Comparison of ENCODE assay signal across 27 cellular contexts in the genomic region with DNA sequence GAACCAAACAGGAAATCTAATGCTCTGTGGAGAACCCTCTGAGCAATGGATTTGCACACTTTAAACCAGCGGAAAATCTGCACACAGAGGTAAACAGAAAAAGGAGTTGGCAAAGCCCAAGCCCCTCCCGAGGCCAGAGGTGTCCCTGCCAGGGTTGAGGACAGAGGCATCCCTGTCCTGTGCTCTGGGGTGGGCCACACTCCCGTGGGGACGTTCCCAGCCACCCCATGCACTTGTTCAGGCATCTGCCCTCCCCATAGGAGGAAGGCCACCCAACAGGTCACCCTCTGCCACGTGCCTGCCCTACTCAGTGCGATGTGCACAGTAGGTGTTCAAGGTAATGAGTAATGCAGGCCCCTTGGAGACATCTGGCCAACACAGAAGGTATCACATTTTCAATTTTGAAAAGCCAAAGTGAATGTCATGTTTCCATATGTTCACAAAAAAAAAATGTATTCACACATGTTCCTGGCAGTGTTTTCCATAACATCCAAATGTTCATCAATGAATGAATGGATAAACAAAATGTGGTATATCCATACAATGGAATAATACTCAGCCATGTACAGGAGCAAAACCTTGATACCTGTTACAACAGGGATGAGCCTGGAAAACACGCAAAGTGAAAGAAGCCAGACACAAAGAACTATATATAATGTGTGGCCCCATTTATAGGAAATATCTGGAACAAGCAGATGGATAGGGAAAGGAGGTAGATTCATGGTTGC.
"Had no signal": no experiment of that assay in that cellular context is flagged by ENCODE, and none has a peak within 500 bp of the region (broad histone marks: within the 10 kb centered on the region; RNA-seq: fewer than 3 reads in every experiment).

No MANE protein-coding gene starts in this region.

- H3K9me3 ChIP-seq: body of pancreas, colonic mucosa had no signal

- H3K27ac ChIP-seq: body of pancreas, colonic mucosa had no signal

- H3K27me3 Mint-ChIP-seq: activated CD4-positive, alpha-beta memory T cell treated with anti-CD3 and anti-CD28 coated beads, Interleukin-2, amount 10 ng/mL, durations not matched to agents 7 days and 5 days had no signal

- ATAC-seq: activated T-cell treated with anti-CD3 and anti-CD28 coated beads, Interleukin-2, amount 50 U/mL, for 72 hours; body of pancreas; esophagus mucosa had no signal

- H3K36me3 Mint-ChIP-seq: activated naive CD8-positive, alpha-beta T cell had no signal

- DNase-seq: activated CD4-positive, alpha-beta memory T cell treated with anti-CD3 and anti-CD28 coated beads, Interleukin-2, amount 10 ng/mL, durations not matched to agents 7 days and 5 days; activated CD4-positive, alpha-beta T cell treated with anti-CD3 and anti-CD28 coated beads for 1 hour; activated CD4-positive, alpha-beta T cell treated with anti-CD3 and anti-CD28 coated beads for 4 hours; activated CD4-positive, alpha-beta T cell treated with anti-CD3 and anti-CD28 coated beads, Interleukin-2, amount 10 ng/mL, durations not matched to agents 7 days and 5 days; activated CD4-positive, alpha-beta T cell treated with anti-CD3 and anti-CD28 coated beads, Interleukin-2, amount 50 U/mL, for 4 hours; activated CD4-positive, CD25-positive, alpha-beta regulatory T cell; activated CD8-positive, alpha-beta memory T cell treated with anti-CD3 and anti-CD28 coated beads, Interleukin-2, amount 50 U/mL, for 48 hours; activated effector memory CD4-positive, alpha-beta T cell treated with Interleukin-2 at 50 U/mL for 16 hours; activated gamma-delta T cell treated with Interleukin-2 at 50 U/mL for 16 hours; activated naive CD4-positive, alpha-beta T cell treated with anti-CD3 and anti-CD28 coated beads, Interleukin-2, amount 50 U/mL, for 16 hours; activated naive CD4-positive, alpha-beta T cell treated with Interleukin-2 at 50 U/mL for 16 hours; activated T-cell treated with anti-CD3 and anti-CD28 coated beads for 4 hours; activated T-cell treated with anti-CD3 and anti-CD28 coated beads, Interleukin-2, amount 50 U/mL, for 24 hours; activated T-cell treated with anti-CD3 and anti-CD28 coated beads, Interleukin-2, amount 50 U/mL, for 72 hours; amniotic stem cell; anterior cingulate cortex; body of pancreas; central memory CD4-positive, alpha-beta T cell; cerebellar nuclear complex; colonic mucosa; effector CD8-positive, alpha-beta T cell; foreskin fibroblast; T-helper 2 cell had no signal

- H3K27ac Mint-ChIP-seq: activated CD4-positive, alpha-beta memory T cell treated with anti-CD3 and anti-CD28 coated beads, Interleukin-2, amount 10 ng/mL, durations not matched to agents 7 days and 5 days; activated CD4-positive, alpha-beta T cell treated with anti-CD3 and anti-CD28 coated beads, Interleukin-2, amount 10 ng/mL, durations not matched to agents 7 days and 5 days; activated naive CD8-positive, alpha-beta T cell; activated T-cell treated with anti-CD3 and anti-CD28 coated beads, Interleukin-2, amount 50 U/mL, for 24 hours; activated T-cell treated with anti-CD3 and anti-CD28 coated beads, Interleukin-2, amount 50 U/mL, for 72 hours had no signal

- H3K4me3 ChIP-seq: body of pancreas, colonic mucosa had no signal

- H3K4me1 Mint-ChIP-seq: activated CD4-positive, alpha-beta memory T cell treated with anti-CD3 and anti-CD28 coated beads, Interleukin-2, amount 10 ng/mL, durations not matched to agents 7 days and 5 days; activated CD4-positive, alpha-beta T cell treated with anti-CD3 and anti-CD28 coated beads, Interleukin-2, amount 10 ng/mL, durations not matched to agents 7 days and 5 days had no signal

- H3K4me1 ChIP-seq: colonic mucosa had no signal

- H3K27me3 ChIP-seq: body of pancreas, colonic mucosa had no signal

- H3K36me3 ChIP-seq: colonic mucosa had no signal

- FAIRE-seq: endometrium, frontal cortex had no signal

- H3K4me3 Mint-ChIP-seq: activated CD4-positive, alpha-beta memory T cell treated with anti-CD3 and anti-CD28 coated beads, Interleukin-2, amount 10 ng/mL, durations not matched to agents 7 days and 5 days; activated CD4-positive, alpha-beta T cell treated with anti-CD3 and anti-CD28 coated beads, Interleukin-2, amount 10 ng/mL, durations not matched to agents 7 days and 5 days; activated naive CD8-positive, alpha-beta T cell; activated T-cell treated with anti-CD3 and anti-CD28 coated beads, Interleukin-2, amount 50 U/mL, for 24 hours; activated T-cell treated with anti-CD3 and anti-CD28 coated beads, Interleukin-2, amount 50 U/mL, for 72 hours had no signal

- H3K9me3 Mint-ChIP-seq: activated CD4-positive, alpha-beta memory T cell treated with anti-CD3 and anti-CD28 coated beads, Interleukin-2, amount 10 ng/mL, durations not matched to agents 7 days and 5 days; activated CD4-positive, alpha-beta T cell treated with anti-CD3 and anti-CD28 coated beads, Interleukin-2, amount 10 ng/mL, durations not matched to agents 7 days and 5 days; activated T-cell treated with anti-CD3 and anti-CD28 coated beads, Interleukin-2, amount 50 U/mL, for 24 hours; activated T-cell treated with anti-CD3 and anti-CD28 coated beads, Interleukin-2, amount 50 U/mL, for 72 hours had no signal
